Comparison of ENCODE assay signal across 29 cellular contexts in the genomic region with DNA sequence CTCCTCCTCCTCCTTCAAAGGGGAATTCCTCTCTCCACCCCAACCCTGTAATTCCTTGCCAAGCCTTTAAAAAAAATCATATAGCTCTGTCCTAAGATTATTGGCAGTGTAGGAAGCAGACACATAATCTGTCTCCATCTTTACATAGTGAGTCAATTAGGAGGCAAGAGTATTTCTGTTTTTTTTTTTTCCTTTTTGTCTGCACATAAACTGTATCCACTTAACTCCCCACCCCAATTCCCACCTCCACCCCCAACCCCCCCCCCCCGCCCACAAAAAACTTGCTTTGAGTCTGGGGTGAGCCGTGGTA.
DNase-seq lines count a peak whose midpoint lies in the region; ATAC-seq, FAIRE-seq and TF ChIP-seq lines count a peak whose summit lies in the region.
"Had no signal": no experiment of that assay in that cellular context is flagged by ENCODE, and none has a peak within 500 bp of the region (broad histone marks: within the 10 kb centered on the region; RNA-seq: fewer than 3 reads in every experiment).

No MANE protein-coding gene starts in this region.

- POLR2A ChIA-PET in HepG2 (lab: Yijun Ruan, JAX): no interaction called here

- H3K27me3 Mint-ChIP-seq in brain: no peaks in the 10 kb centered on the region
- no peaks in the 10 kb centered on the region for H3K27me3 Mint-ChIP-seq in nephron (ENCODE audit: low read depth)
- H3K27me3 Mint-ChIP-seq: CD4-positive, alpha-beta T cell had no signal

- H3K27ac ChIP-seq in HepG2 (ENCODE audit: extremely low read length, insufficient read depth, low read length) (no peak overlapping the region), right lobe of liver (no peak overlapping the region), testis (no peak overlapping the region)
- H3K27ac ChIP-seq: A549; BLaER1 treated with 17β-estradiol and CSF1 and Interleukin-3, amounts not matched to agents 10 nM and 100 nM; PC-9; SJCRH30 had no signal

- TF ChIP-seq POLR2A in HepG2 (IDR thresholded peaks at IDR 0.05; ENCODE audit: insufficient read depth in 1 of 2, low read depth in 2 of 2, low read length in 2 of 2) (no peak), right lobe of liver (IDR thresholded peaks at IDR 0.05) (no peak), testis (IDR thresholded peaks at IDR 0.05) (no peak)

- no peak overlapping the region for H2AFZ ChIP-seq in HepG2 (ENCODE audit: low read length)
- H2AFZ ChIP-seq: PC-9 had no signal

- H3K79me2 ChIP-seq in HepG2 (ENCODE audit: insufficient read depth, low read length): no peaks in the 10 kb centered on the region

- ATAC-seq in HepG2 (no peak), right lobe of liver (no peak)
- ATAC-seq: A549, K562, Right ventricle myocardium inferior, SK-N-SH treated with all-trans-retinoic acid at 6 μM for 48 hours had no signal

- WGBS in HepG2 (ENCODE audit: low lambda C conversion rate): 98% methylated on average over 2 of the region's 2 CpGs
- 95% methylated on average over 2 of the region's 2 CpGs for WGBS in right lobe of liver (ENCODE audit: insufficient coverage, low coverage, low lambda C conversion rate, missing lambda C conversion rate)
- 77 to 91% methylated on average over 2 of the region's 2 CpGs for WGBS in testis, 2 donors

- no peak for DNase-seq in HepG2 (ENCODE audit: low spot score)
- no peak for DNase-seq in right lobe of liver
- no peak for DNase-seq in testis
- DNase-seq in germinal center (ENCODE audit: low spot score): no peak
- no peak for DNase-seq in NCI-H345 treated with DMSO at 0.1 percent for 48 hours (lab: John Stamatoyannopoulos, UW; ENCODE audit: unreplicated experiment)
- DNase-seq: AML-193; CD4-positive, alpha-beta T cell; DMS79 treated with DMSO at 0.1 percent for 48 hours; GF-D8; MV-4-11; NCI-H1105; NCI-H1436 treated with DMSO at 0.1 percent for 48 hours; NCI-H2029; NCI-H226; NCI-H510A treated with DMSO at 0.1 percent for 48 hours; NCI-H748 treated with DMSO at 0.1 percent for 48 hours; NK-92 treated with Interleukin-12 subunit alpha and Interleukin-12 subunit beta, amount 100 ng/mL, for 24 hours; PC-9 had no signal

- H3K9ac ChIP-seq in HepG2 (ENCODE audit: insufficient read depth, low read depth, low read length): no peak overlapping the region
- H3K9ac ChIP-seq: BLaER1 treated with 17β-estradiol and CSF1 and Interleukin-3, amounts not matched to agents 10 nM and 100 nM had no signal

- in situ Hi-C loops in HepG2 (cut with HindIII; ENCODE audit: extremely low pct_ligation_motif_present, low pct_unique_long_range_greater_than_20kb): no loop called here

- CTCF ChIA-PET in HepG2 (lab: Yijun Ruan, JAX; ENCODE audit: low intra/inter-chr PET ratio, low total read pairs): no interaction called here

- no peak for TF ChIP-seq RAD21 in HepG2 (CRISPR knock-in tag; IDR thresholded peaks at IDR 0.05)

- H4K20me1 ChIP-seq in HepG2 (ENCODE audit: insufficient read depth, low read length): no peaks in the 10 kb centered on the region
- H4K20me1 ChIP-seq: BLaER1 treated with 17β-estradiol and CSF1 and Interleukin-3, amounts not matched to agents 10 nM and 100 nM had no signal

- no peak for FAIRE-seq in HepG2 (lab: Jason Lieb, UNC)
- FAIRE-seq: A549, GM12891, GM19239, H54 had no signal

- H3K4me3 Mint-ChIP-seq in brain: peak overlapping the region in 2 of 5 experiments; percentile 38 to 69
- no peak overlapping the region for H3K4me3 Mint-ChIP-seq in nephron
- H3K4me3 Mint-ChIP-seq: CD4-positive, alpha-beta T cell had no signal

- H3K36me3 ChIP-seq in HepG2 (replicated peaks in 1 of 2; ENCODE audit: control insufficient read depth in 1 of 2, insufficient read depth in 2 of 2, low read length in 2 of 2) (no peaks in the 10 kb centered on the region), right lobe of liver (no peaks in the 10 kb centered on the region), testis (ENCODE audit: low read depth, missing control alignments) (no peaks in the 10 kb centered on the region)
- H3K36me3 ChIP-seq: BLaER1 treated with 17β-estradiol and CSF1 and Interleukin-3, amounts not matched to agents 10 nM and 100 nM; SJCRH30 had no signal

- H3K4me1 Mint-ChIP-seq in brain: peaks cover 26% of the 10 kb centered on the region
- peaks cover 30% of the 10 kb centered on the region for H3K4me1 Mint-ChIP-seq in nephron

- peaks cover under 1% of the 10 kb centered on the region for H3K36me3 Mint-ChIP-seq in brain
- H3K36me3 Mint-ChIP-seq in nephron (ENCODE audit: low read depth): no peaks in the 10 kb centered on the region

- H3K4me2 ChIP-seq in HepG2 (ENCODE audit: low read depth, low read length): no peak overlapping the region
- H3K4me2 ChIP-seq: A549, PC-9 had no signal

- no TSS peak for BruUV-seq in HepG2 (replicated peaks; lab: Mats Ljungman, UMichigan)

- TF ChIP-seq CTCF in HepG2 (CRISPR knock-in tag; IDR thresholded peaks at IDR 0.05) (no peak), right lobe of liver (IDR thresholded peaks at IDR 0.05) (no peak), brain (conservative IDR thresholded peaks at IDR 0.05) (no peak), nephron (IDR thresholded peaks at IDR 0.05; ENCODE audit: unreplicated experiment in 3 of 3) (no peak), testis (IDR thresholded peaks at IDR 0.05) (no peak)

- TF ChIP-seq EP300 in HepG2 (IDR thresholded peaks at IDR 0.05; ENCODE audit: low read depth in 2 of 2, low read length in 2 of 2): no peak
- no peak for TF ChIP-seq EP300 in HepG2 (CRISPR knock-in tag; IDR thresholded peaks at IDR 0.05; ENCODE audit: borderline replicate concordance)

- H3K27ac Mint-ChIP-seq in brain (peak overlapping the region; percentile 4 to 91 (median 83)), nephron (peak overlapping the region; percentile 36 to 85 (median 56))
- H3K27ac Mint-ChIP-seq: CD4-positive, alpha-beta T cell had no signal

- H3K4me3 ChIP-seq in HepG2 (replicated peaks in 1 of 3; ENCODE audit: insufficient read depth in 1 of 3, low read depth in 2 of 3, low read length in 3 of 3) (no peak overlapping the region), right lobe of liver (no peak overlapping the region), testis (no peak overlapping the region)
- H3K4me3 ChIP-seq: A549; BLaER1 treated with 17β-estradiol and CSF1 and Interleukin-3, amounts not matched to agents 10 nM and 100 nM; K562; PC-9; SJCRH30 had no signal

- no peaks in the 10 kb centered on the region for H3K9me3 ChIP-seq in HepG2 (ENCODE audit: low read length)
- H3K9me3 ChIP-seq in right lobe of liver: no peaks in the 10 kb centered on the region
- no peaks in the 10 kb centered on the region for H3K9me3 ChIP-seq in testis
- H3K9me3 ChIP-seq: A549; BLaER1 treated with 17β-estradiol and CSF1 and Interleukin-3, amounts not matched to agents 10 nM and 100 nM; SJCRH30 had no signal

- no peaks in the 10 kb centered on the region for H3K27me3 ChIP-seq in HepG2 (ENCODE audit: control insufficient read depth in 1 of 2, insufficient read depth in 2 of 2, low read length in 2 of 2)
- H3K27me3 ChIP-seq in right lobe of liver: no peaks in the 10 kb centered on the region
- H3K27me3 ChIP-seq in testis: no peaks in the 10 kb centered on the region
- H3K27me3 ChIP-seq: BLaER1 treated with 17β-estradiol and CSF1 and Interleukin-3, amounts not matched to agents 10 nM and 100 nM; SJCRH30 had no signal

- H3K4me1 ChIP-seq in HepG2 (ENCODE audit: insufficient read depth, low read length) (peaks cover 9% of the 10 kb centered on the region), right lobe of liver (no peaks in the 10 kb centered on the region), testis (no peaks in the 10 kb centered on the region)
- H3K4me1 ChIP-seq: A549 had no signal

- H3K9me3 Mint-ChIP-seq in brain (peaks cover 0 to 4% (median 0%) of the 10 kb centered on the region in 5 experiments), nephron (no peaks in the 10 kb centered on the region)
- H3K9me3 Mint-ChIP-seq: CD4-positive, alpha-beta T cell had no signal

- intact Hi-C loops in HepG2 (cut with micrococcal nuclease; ENCODE audit: unreplicated experiment): no loop called here
- intact Hi-C loops in right lobe of liver (cut with DNase I): no loop called here
- intact Hi-C loops in testis (cut with DNase I; ENCODE audit: low total_unique reads): no loop called here

TF ChIP-seq in HepG2, 621 proteins besides CTCF, POLR2A, EP300 and RAD21:
- TF ChIP-seq, protein P1, sequence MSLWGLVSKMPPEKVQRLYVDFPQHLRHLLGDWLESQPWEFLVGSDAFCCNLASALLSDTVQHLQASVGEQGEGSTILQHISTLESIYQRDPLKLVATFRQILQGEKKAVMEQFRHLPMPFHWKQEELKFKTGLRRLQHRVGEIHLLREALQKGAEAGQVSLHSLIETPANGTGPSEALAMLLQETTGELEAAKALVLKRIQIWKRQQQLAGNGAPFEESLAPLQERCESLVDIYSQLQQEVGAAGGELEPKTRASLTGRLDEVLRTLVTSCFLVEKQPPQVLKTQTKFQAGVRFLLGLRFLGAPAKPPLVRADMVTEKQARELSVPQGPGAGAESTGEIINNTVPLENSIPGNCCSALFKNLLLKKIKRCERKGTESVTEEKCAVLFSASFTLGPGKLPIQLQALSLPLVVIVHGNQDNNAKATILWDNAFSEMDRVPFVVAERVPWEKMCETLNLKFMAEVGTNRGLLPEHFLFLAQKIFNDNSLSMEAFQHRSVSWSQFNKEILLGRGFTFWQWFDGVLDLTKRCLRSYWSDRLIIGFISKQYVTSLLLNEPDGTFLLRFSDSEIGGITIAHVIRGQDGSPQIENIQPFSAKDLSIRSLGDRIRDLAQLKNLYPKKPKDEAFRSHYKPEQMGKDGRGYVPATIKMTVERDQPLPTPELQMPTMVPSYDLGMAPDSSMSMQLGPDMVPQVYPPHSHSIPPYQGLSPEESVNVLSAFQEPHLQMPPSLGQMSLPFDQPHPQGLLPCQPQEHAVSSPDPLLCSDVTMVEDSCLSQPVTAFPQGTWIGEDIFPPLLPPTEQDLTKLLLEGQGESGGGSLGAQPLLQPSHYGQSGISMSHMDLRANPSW (CRISPR knock-in tag; IDR thresholded peaks at IDR 0.05; ENCODE audit: borderline replicate concordance): no peak
- TF ChIP-seq HNRNPK (IDR thresholded peaks at IDR 0.05; ENCODE audit: low read depth, low read length, poor library complexity, severe bottlenecking): peak; percentile 48
- TF ChIP-seq HMGA1 (CRISPR knock-in tag; conservative IDR thresholded peaks at IDR 0.05): no peak
- no peak for TF ChIP-seq ZNF607 (CRISPR knock-in tag; IDR thresholded peaks at IDR 0.05; ENCODE audit: borderline replicate concordance)
- peak; percentile 90 for TF ChIP-seq PCBP2 (optimal IDR thresholded peaks at IDR 0.05; ENCODE audit: low read depth, low read length, poor library complexity, severe bottlenecking)
- no peak for TF ChIP-seq NFE2 (CRISPR knock-in tag; IDR thresholded peaks at IDR 0.05)
TF ChIP-seq in HepG2: peak in this region for 2.
